ENCODE assay signal across 15 cellular contexts in the genomic region with DNA sequence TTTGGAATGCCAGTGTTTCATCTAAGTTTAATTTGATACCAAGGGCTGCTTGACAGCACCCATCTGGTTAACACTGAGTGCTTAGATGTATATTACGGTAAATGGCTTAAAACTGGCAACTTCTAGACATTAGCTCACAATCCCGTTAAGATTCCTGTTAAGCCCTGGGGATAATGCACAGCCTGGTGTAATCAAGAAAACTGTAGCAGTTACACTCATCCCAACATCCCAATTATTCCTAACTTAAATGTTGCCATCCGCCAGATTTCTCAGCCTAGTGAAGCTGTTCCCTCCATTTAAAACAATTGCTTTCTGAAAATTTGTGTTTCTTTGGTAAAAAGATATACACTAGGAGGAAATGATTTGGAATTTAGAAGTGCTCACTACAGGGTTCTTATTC. TPM values are rescaled to one million over a fixed set of nuclear protein-coding genes. Genes with fewer than 3 reads are reported as not detected.
DNase-seq lines count a peak whose midpoint lies in the region; ATAC-seq, FAIRE-seq and TF ChIP-seq lines count a peak whose summit lies in the region.
"Had no signal": no experiment of that assay in that cellular context is flagged by ENCODE, and none has a peak within 500 bp of the region (broad histone marks: within the 10 kb centered on the region; RNA-seq: fewer than 3 reads in every experiment).

No MANE protein-coding gene starts in this region.

- intact Hi-C loops in left ventricle myocardium inferior (cut with micrococcal nuclease) (no loop called here), Right ventricle myocardium superior (cut with DNase I) (no loop called here), sigmoid colon (cut with DNase I) (no loop called here), aorta (cut with DNase I) (loop anchor here in 1 of 2 donors (5.0 kb wide), 2 partner anchors 43 to 63 kb away; no protein-coding TSS in a partner anchor)

- DNase-seq in left ventricle myocardium inferior, result no peak
- DNase-seq in Right ventricle myocardium superior, result no peak
- DNase-seq in globus pallidus (ENCODE audit: low spot score), result peak; percentile 64
- no peak for DNase-seq in sigmoid colon
- DNase-seq in aorta, result no peak
- no peak for DNase-seq in left lobe of liver (ENCODE audit: low spot score)
- DNase-seq in T-helper 17 cell, result no peak
- DNase-seq in urothelium cell line (ENCODE audit: low spot score), result no peak
- DNase-seq: amniotic stem cell; DMS79; NCI-H1694; NCI-H748 treated with DMSO at 0.1 percent for 48 hours; stimulated activated CD4-positive, alpha-beta T cell treated with anti-CD3 and anti-CD28 coated beads, Interleukin-4, amount 100 ng/mL, for 24 hours had no signal

- no peak for TF ChIP-seq EP300 in sigmoid colon (IDR thresholded peaks at IDR 0.05)

- TF ChIP-seq CTCF in left ventricle myocardium inferior (IDR thresholded peaks at IDR 0.05; ENCODE audit: borderline replicate concordance) (no peak), sigmoid colon (IDR thresholded peaks at IDR 0.05) (no peak)

- H3K4me1 ChIP-seq in left ventricle myocardium inferior (peaks cover 99% of the 10 kb centered on the region), sigmoid colon (peaks cover 0 to 84% (median 80%) of the 10 kb centered on the region in 4 donors), aorta (ENCODE audit: control insufficient read depth in 1 of 2, insufficient read depth in 2 of 2, low read length in 2 of 2) (peaks cover 7 to 15% of the 10 kb centered on the region in 2 donors)

- no peak overlapping the region for H3K4me3 Mint-ChIP-seq in T-helper 17 cell
- H3K4me3 Mint-ChIP-seq: IgD-negative memory B cell; stimulated activated naive CD8-positive, alpha-beta T cell treated with anti-CD3 and anti-CD28 coated beads, Interleukin-15, Interleukin-2, amounts not matched to agents 100 ng/mL and 50 ng/mL, for 24 hours had no signal

- WGBS in sigmoid colon, 2 donors, result 87 to 91% methylated on average over 3 of the region's 3 CpGs
- WGBS in aorta, 2 donors, result 54 to 68% methylated on average over 3 of the region's 3 CpGs

- no peak overlapping the region for H3K27ac Mint-ChIP-seq in T-helper 17 cell
- H3K27ac Mint-ChIP-seq: IgD-negative memory B cell; stimulated activated naive CD8-positive, alpha-beta T cell treated with anti-CD3 and anti-CD28 coated beads, Interleukin-15, Interleukin-2, amounts not matched to agents 100 ng/mL and 50 ng/mL, for 24 hours had no signal

- TF ChIP-seq POLR2A in sigmoid colon (IDR thresholded peaks at IDR 0.05), result no peak

- ATAC-seq in Right ventricle myocardium superior (ENCODE audit: poor library complexity) (no peak), aorta (ENCODE audit: low FRiP score) (no peak), left lobe of liver (no peak), T-helper 17 cell (no peak)

- H3K36me3 ChIP-seq in left ventricle myocardium inferior, result no peaks in the 10 kb centered on the region
- no peaks in the 10 kb centered on the region for H3K36me3 ChIP-seq in sigmoid colon
- no peaks in the 10 kb centered on the region for H3K36me3 ChIP-seq in aorta (ENCODE audit: control insufficient read depth in 1 of 2, insufficient read depth in 2 of 2, low read length in 1 of 2)

- no peaks in the 10 kb centered on the region for H3K27me3 Mint-ChIP-seq in T-helper 17 cell

- H3K4me3 ChIP-seq in left ventricle myocardium inferior (peak overlapping the region; percentile 47), sigmoid colon (peak overlapping the region in 1 of 4 donors; percentile 30), aorta (ENCODE audit: low read length in 2 of 2) (peak overlapping the region in 1 of 2 donors; percentile 18)

- H3K27ac ChIP-seq in left ventricle myocardium inferior (replicated peaks) (peak overlapping the region; percentile 95), sigmoid colon (peak overlapping the region; percentile 74 to 84 (median 77)), aorta (ENCODE audit: low read depth in 1 of 2, low read length in 2 of 2) (peak overlapping the region; percentile 35 to 87)

- H3K9me3 ChIP-seq in left ventricle myocardium inferior (replicated peaks) (no peaks in the 10 kb centered on the region), sigmoid colon (no peaks in the 10 kb centered on the region), aorta (ENCODE audit: control insufficient read depth, low read length) (no peaks in the 10 kb centered on the region), T-helper 17 cell (ENCODE audit: control insufficient read depth, low read length, poor library complexity, severe bottlenecking) (no peaks in the 10 kb centered on the region)

- FAIRE-seq in urothelium cell line (lab: Jason Lieb, UNC), result no peak

- H3K4me1 Mint-ChIP-seq in T-helper 17 cell, result peaks cover 2% of the 10 kb centered on the region

- H3K36me3 Mint-ChIP-seq in T-helper 17 cell (ENCODE audit: low read depth), result no peaks in the 10 kb centered on the region
- H3K36me3 Mint-ChIP-seq: IgD-negative memory B cell had no signal

- H3K27me3 ChIP-seq in left ventricle myocardium inferior (ENCODE audit: low read depth) (no peaks in the 10 kb centered on the region), sigmoid colon (no peaks in the 10 kb centered on the region), aorta (ENCODE audit: control insufficient read depth in 1 of 2, insufficient read depth in 2 of 2, low read length in 1 of 2) (no peaks in the 10 kb centered on the region)

RNA-seq across cellular contexts. Expression of a gene that starts 30.0 kb away (rescaled TPM):
- total RNA-seq in left ventricle myocardium inferior (258 TPM), Right ventricle myocardium superior (292 TPM), sigmoid colon (100 to 1,000 TPM in 1 of 4 donors, 10 to 100 TPM in 3; 65.3 to 101 (median 75.9) TPM), aorta (100 to 1,000 TPM; 175 to 247 TPM), left lobe of liver (34.9 TPM), T-helper 17 cell (1 to 10 TPM; 2.1 to 4.1 TPM)
- polyA plus RNA-seq in sigmoid colon (10 to 100 TPM in 2 of 3 donors, 1 to 10 TPM in 1; 5.5 to 18.6 (median 14.0) TPM), aorta (10 to 100 TPM; 29.7 to 41.8 TPM)
